10 cellular contexts compared by ENCODE assay signal in the genomic region with DNA sequence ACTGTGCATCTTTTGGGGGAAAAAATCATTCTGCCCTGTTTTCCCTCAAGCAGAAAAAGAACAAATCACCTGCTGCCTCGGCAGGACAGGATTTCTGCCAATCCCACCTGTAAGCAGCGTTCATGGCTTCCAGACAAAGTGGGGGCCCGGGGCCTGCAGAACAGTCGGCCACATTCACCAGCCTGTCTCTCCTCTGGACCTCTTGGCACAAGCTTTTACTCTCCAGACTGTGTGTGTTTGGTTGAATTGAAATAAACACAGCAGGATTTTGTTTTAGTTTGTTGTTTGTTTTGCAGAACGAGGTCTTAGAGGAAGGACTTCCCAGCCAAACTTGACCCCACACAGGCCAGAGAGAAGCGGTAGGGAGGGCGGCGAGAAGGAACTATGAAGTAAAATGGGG. TPM values are rescaled to one million over a fixed set of nuclear protein-coding genes. Genes with fewer than 3 reads are reported as not detected.
DNase-seq lines count a peak whose midpoint lies in the region; ATAC-seq and TF ChIP-seq lines count a peak whose summit lies in the region.
"Had no signal": no experiment of that assay in that cellular context is flagged by ENCODE, and none has a peak within 500 bp of the region (broad histone marks: within the 10 kb centered on the region; RNA-seq: fewer than 3 reads in every experiment).

No MANE protein-coding gene starts in this region.

- H3K4me3 ChIP-seq in RWPE2 (ENCODE audit: severe bottlenecking) (no peak overlapping the region), esophagus squamous epithelium (no peak overlapping the region), tibial artery (no peak overlapping the region)

- DNase-seq in RWPE2 (ENCODE audit: low spot score) (no peak), esophagus squamous epithelium (lab: John Stamatoyannopoulos, UW) (no peak), tibial artery (no peak), SIG-M5 (lab: John Stamatoyannopoulos, UW) (no peak), HT-29 (ENCODE audit: low spot score) (no peak), SW 1271 (lab: John Stamatoyannopoulos, UW) (no peak)
- DNase-seq: Calu3, NCI-H187 treated with DMSO at 0.1 percent for 48 hours had no signal

- H3K36me3 ChIP-seq in RWPE2 (ENCODE audit: low read depth), result no peaks in the 10 kb centered on the region
- H3K36me3 ChIP-seq in esophagus squamous epithelium, result no peaks in the 10 kb centered on the region
- no peaks in the 10 kb centered on the region for H3K36me3 ChIP-seq in tibial artery

- H3K36me3 Mint-ChIP-seq in nephron (ENCODE audit: low read depth), result no peaks in the 10 kb centered on the region

- H3K4me3 Mint-ChIP-seq in nephron, result no peak overlapping the region

- ATAC-seq in RWPE2 (ENCODE audit: low read depth), result no peak
- ATAC-seq: HCT116 had no signal

- peaks cover 44% of the 10 kb centered on the region for H3K4me1 Mint-ChIP-seq in nephron

- no peak for TF ChIP-seq CTCF in RWPE2 (IDR thresholded peaks at IDR 0.05; ENCODE audit: poor library complexity, severe bottlenecking)
- no peak for TF ChIP-seq CTCF in esophagus squamous epithelium (IDR thresholded peaks at IDR 0.05)
- no peak for TF ChIP-seq CTCF in nephron (IDR thresholded peaks at IDR 0.05; ENCODE audit: unreplicated experiment in 3 of 3)
- no peak for TF ChIP-seq CTCF in tibial artery (IDR thresholded peaks at IDR 0.05)

- H3K27ac ChIP-seq in RWPE2 (ENCODE audit: poor library complexity, severe bottlenecking) (peak overlapping the region; percentile 5), esophagus squamous epithelium (peak overlapping the region; percentile 21 to 75 (median 62)), tibial artery (peak overlapping the region; percentile 92)

- peaks cover 7% of the 10 kb centered on the region for H3K27me3 Mint-ChIP-seq in nephron (ENCODE audit: low read depth)

- peaks cover 13% of the 10 kb centered on the region for H3K4me1 ChIP-seq in RWPE2 (ENCODE audit: insufficient read depth, poor library complexity, severe bottlenecking)
- H3K4me1 ChIP-seq in esophagus squamous epithelium, result peaks cover 20 to 88% (median 40%) of the 10 kb centered on the region in 3 donors
- peaks cover 0 to 49% (median 20%) of the 10 kb centered on the region in 4 donors for H3K4me1 ChIP-seq in tibial artery

- H3K27me3 ChIP-seq in RWPE2 (ENCODE audit: insufficient read depth, poor library complexity, severe bottlenecking), result no peaks in the 10 kb centered on the region
- no peaks in the 10 kb centered on the region for H3K27me3 ChIP-seq in esophagus squamous epithelium
- no peaks in the 10 kb centered on the region for H3K27me3 ChIP-seq in tibial artery

- 53 to 63% methylated on average over 7 to 8 of the region's 8 CpGs for WGBS in esophagus squamous epithelium, 2 donors

- peak overlapping the region; percentile 64 to 81 (median 72) for H3K27ac Mint-ChIP-seq in nephron

- H3K9me3 ChIP-seq in RWPE2 (ENCODE audit: severe bottlenecking) (peaks cover 3% of the 10 kb centered on the region), esophagus squamous epithelium (no peaks in the 10 kb centered on the region), tibial artery (no peaks in the 10 kb centered on the region)

- no peak for TF ChIP-seq POLR2A in esophagus squamous epithelium (IDR thresholded peaks at IDR 0.05)

- intact Hi-C loops in esophagus squamous epithelium (cut with DNase I), result no loop called here
- intact Hi-C loops in tibial artery (cut with DNase I; ENCODE audit: low total_unique reads), result loop anchor here (5.0 kb wide), 2 partner anchors 55 to 110 kb away; partner anchors contain the start of gene NEK9

- no peaks in the 10 kb centered on the region for H3K9me3 Mint-ChIP-seq in nephron

RNA-seq across cellular contexts. Expression of gene FOS, which starts 41.7 kb away (rescaled TPM):
- total RNA-seq in esophagus squamous epithelium, result 100 to 1,000 TPM in 1 of 4 donors, 10 to 100 TPM in 3; 62.2 to 181 (median 88.6) TPM
- 616 and 667 TPM in 2 replicates for total RNA-seq in HT-29 (2014; rRNA removed; shearing (Covaris generic))

Comparison
In these comparisons a context has a peak if more than half of its experiments do, and no peak if none do; other contexts are left out.
1. H3K27ac ChIP-seq: peak in every context shown above with its lines; median percentile 92 in tibial artery; 62 in esophagus squamous epithelium; 5 in RWPE2.